In genomic region chr12:104275689-104276088, GRCh38 we compare ENCODE assay signal across 11 cellular contexts. TPM values are rescaled to one million over a fixed set of nuclear protein-coding genes. Genes with fewer than 3 reads are reported as not detected.
A peak's percentile ranks its signal among the peaks of the same experiment; 100 is the strongest.
DNase-seq lines count a peak whose midpoint lies in the region; ATAC-seq and TF ChIP-seq lines count a peak whose summit lies in the region.
"Had no signal": no experiment of that assay in that cellular context is flagged by ENCODE, and none has a peak within 500 bp of the region (broad histone marks: within the 10 kb centered on the region; RNA-seq: fewer than 3 reads in every experiment).

No MANE protein-coding gene starts in this region.

- H4K20me1 ChIP-seq in Loucy (ENCODE audit: insufficient read depth, low read length, poor library complexity, severe bottlenecking): no peaks in the 10 kb centered on the region

- H3K27me3 ChIP-seq in Loucy (ENCODE audit: insufficient read depth, low read length, poor library complexity, severe bottlenecking): no peaks in the 10 kb centered on the region

- no peaks in the 10 kb centered on the region for H3K27me3 Mint-ChIP-seq in activated CD4-positive, alpha-beta T cell treated with anti-CD3 and anti-CD28 coated beads for 36 hours

- H3K9ac ChIP-seq in Loucy (ENCODE audit: low read depth, low read length, poor library complexity, severe bottlenecking): no peak overlapping the region

- no peaks in the 10 kb centered on the region for H3K9me2 ChIP-seq in Loucy (replicated peaks; ENCODE audit: low read depth, low read length)

- no peaks in the 10 kb centered on the region for H3K36me3 ChIP-seq in Loucy (ENCODE audit: insufficient read depth, low read length)

- no peaks in the 10 kb centered on the region for H3F3A ChIP-seq in Loucy (ENCODE audit: low read depth)

- H3K27ac ChIP-seq in 22Rv1: peak overlapping the region; percentile 62

- peaks cover 7% of the 10 kb centered on the region for H3K4me1 Mint-ChIP-seq in activated CD4-positive, alpha-beta T cell treated with anti-CD3 and anti-CD28 coated beads for 36 hours
- H3K4me1 Mint-ChIP-seq: neural crest cell had no signal

- TF ChIP-seq CTCF in 22Rv1 (IDR thresholded peaks at IDR 0.05) (no peak), Loucy (conservative IDR thresholded peaks at IDR 0.05; ENCODE audit: low read length) (no peak), epithelial cell of proximal tubule (conservative IDR thresholded peaks at IDR 0.05; ENCODE audit: low read depth, low read length) (no peak), GM20000 (IDR thresholded peaks at IDR 0.05; ENCODE audit: extremely low read depth, missing control alignments) (no peak)

- H3K36me3 Mint-ChIP-seq in activated CD4-positive, alpha-beta T cell treated with anti-CD3 and anti-CD28 coated beads for 36 hours (ENCODE audit: low read depth): no peaks in the 10 kb centered on the region

- H3K27ac Mint-ChIP-seq in activated CD4-positive, alpha-beta T cell treated with anti-CD3 and anti-CD28 coated beads for 36 hours: no peak overlapping the region
- H3K27ac Mint-ChIP-seq: stimulated activated naive CD8-positive, alpha-beta T cell treated with anti-CD3 and anti-CD28 coated beads, Interleukin-15, Interleukin-2, amounts not matched to agents 100 ng/mL and 50 ng/mL, for 24 hours had no signal

- no peak overlapping the region for H3K4me3 Mint-ChIP-seq in activated CD4-positive, alpha-beta T cell treated with anti-CD3 and anti-CD28 coated beads for 36 hours
- H3K4me3 Mint-ChIP-seq: neural crest cell had no signal

- CTCF ChIA-PET in activated CD4-positive, alpha-beta T cell treated with anti-CD3 and anti-CD28 coated beads for 36 hours (lab: Charles Lee): interaction anchor here (1.0 to 1.2 kb wide), 2 partner anchors 17 to 58 kb away, joined by 3 to 4 read pairs; no protein-coding TSS in a partner anchor

- H3K4me2 ChIP-seq in Loucy (ENCODE audit: low read depth, low read length, poor library complexity, severe bottlenecking): peak overlapping the region; percentile 36

- POLR2A ChIA-PET in activated CD4-positive, alpha-beta T cell treated with anti-CD3 and anti-CD28 coated beads for 36 hours (lab: Charles Lee): no interaction called here

- DNase-seq in epithelial cell of proximal tubule (ENCODE audit: low read depth) (no peak), NCI-H1092 (lab: John Stamatoyannopoulos, UW) (no peak), GM20000 (ENCODE audit: low spot score) (no peak)
- no peak for DNase-seq in activated CD4-positive, alpha-beta T cell treated with anti-CD3 and anti-CD28 coated beads for 36 hours
- DNase-seq: activated CD4-positive, alpha-beta T cell treated with anti-CD3 and anti-CD28 coated beads for 48 hours had no signal

- no peak for ATAC-seq in HG02840 (IDR thresholded peaks at IDR 0.05; ENCODE audit: low FRiP score, unreplicated experiment)
- ATAC-seq in activated CD4-positive, alpha-beta T cell treated with anti-CD3 and anti-CD28 coated beads for 36 hours: no peak

- H3K9me3 ChIP-seq in Loucy (ENCODE audit: insufficient read depth, low read depth, low read length): no peaks in the 10 kb centered on the region

- H3K4me3 ChIP-seq in GM08714 (ENCODE audit: low read length): peak overlapping the region; percentile 62; the same call in 1 of the 2 replicates
- H3K4me3 ChIP-seq in Loucy (ENCODE audit: low read length, poor library complexity, severe bottlenecking): no peak overlapping the region
- peak overlapping the region; percentile 50 for H3K4me3 ChIP-seq in epithelial cell of proximal tubule (ENCODE audit: low read depth, low read length)

- no peaks in the 10 kb centered on the region for H3K9me3 Mint-ChIP-seq in activated CD4-positive, alpha-beta T cell treated with anti-CD3 and anti-CD28 coated beads for 36 hours (ENCODE audit: low read depth)
- H3K9me3 Mint-ChIP-seq: neural crest cell; stimulated activated naive CD8-positive, alpha-beta T cell treated with anti-CD3 and anti-CD28 coated beads, Interleukin-15, Interleukin-2, amounts not matched to agents 100 ng/mL and 50 ng/mL, for 24 hours had no signal

- H3K79me2 ChIP-seq in Loucy (ENCODE audit: insufficient read depth, low read length): no peaks in the 10 kb centered on the region

- intact Hi-C loops in activated CD4-positive, alpha-beta T cell treated with anti-CD3 and anti-CD28 coated beads for 36 hours (cut with DNase I, micrococcal nuclease): no loop called here

- no peaks in the 10 kb centered on the region for H3K4me1 ChIP-seq in Loucy (ENCODE audit: insufficient read depth, low read length, poor library complexity, severe bottlenecking)

- H2AFZ ChIP-seq in Loucy (ENCODE audit: low read length): peak overlapping the region; percentile 61; the same call in 1 of the 2 replicates

RNA-seq across cellular contexts. Expression of gene EID3, which starts 27.9 kb away (rescaled TPM):
- total RNA-seq in epithelial cell of proximal tubule: 1.1 and 1.3 TPM in 2 replicates
- 1 to 10 TPM; 3.9 to 4.6 TPM for total RNA-seq in activated CD4-positive, alpha-beta T cell treated with anti-CD3 and anti-CD28 coated beads for 36 hours
